1 cellular context compared by ENCODE assay signal in the genomic region with DNA sequence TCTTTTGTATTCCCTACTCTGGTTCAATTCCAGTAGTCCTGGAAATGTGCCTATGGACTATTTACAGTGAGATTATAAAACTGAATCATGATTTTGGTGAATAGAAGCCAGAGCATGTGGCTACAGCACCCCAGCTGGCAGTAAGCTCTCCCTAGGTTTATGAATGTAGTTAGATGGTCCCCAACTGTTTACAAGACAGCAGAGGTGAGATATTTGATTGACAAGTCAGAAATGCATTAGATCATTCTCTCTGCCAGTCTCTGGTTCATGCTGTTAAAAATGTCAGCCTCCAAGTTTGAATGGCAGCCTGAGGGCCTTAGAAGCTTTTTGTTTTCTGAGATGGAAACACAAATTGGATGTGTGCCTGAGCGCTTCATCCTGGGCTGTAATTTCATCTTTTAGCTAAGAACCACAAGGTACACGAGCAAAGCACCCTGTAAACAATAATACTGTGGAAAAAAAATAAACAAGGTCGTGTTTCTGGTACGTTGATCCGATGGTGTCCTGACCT.
A peak's percentile ranks its signal among the peaks of the same experiment; 100 is the strongest.
TF ChIP-seq lines count a peak whose summit lies in the region.

No MANE protein-coding gene starts in this region.

TF ChIP-seq in K562, 482 proteins besides CTCF, POLR2A, EP300 and RAD21 (continued from another document):
- TF ChIP-seq, protein P1, sequence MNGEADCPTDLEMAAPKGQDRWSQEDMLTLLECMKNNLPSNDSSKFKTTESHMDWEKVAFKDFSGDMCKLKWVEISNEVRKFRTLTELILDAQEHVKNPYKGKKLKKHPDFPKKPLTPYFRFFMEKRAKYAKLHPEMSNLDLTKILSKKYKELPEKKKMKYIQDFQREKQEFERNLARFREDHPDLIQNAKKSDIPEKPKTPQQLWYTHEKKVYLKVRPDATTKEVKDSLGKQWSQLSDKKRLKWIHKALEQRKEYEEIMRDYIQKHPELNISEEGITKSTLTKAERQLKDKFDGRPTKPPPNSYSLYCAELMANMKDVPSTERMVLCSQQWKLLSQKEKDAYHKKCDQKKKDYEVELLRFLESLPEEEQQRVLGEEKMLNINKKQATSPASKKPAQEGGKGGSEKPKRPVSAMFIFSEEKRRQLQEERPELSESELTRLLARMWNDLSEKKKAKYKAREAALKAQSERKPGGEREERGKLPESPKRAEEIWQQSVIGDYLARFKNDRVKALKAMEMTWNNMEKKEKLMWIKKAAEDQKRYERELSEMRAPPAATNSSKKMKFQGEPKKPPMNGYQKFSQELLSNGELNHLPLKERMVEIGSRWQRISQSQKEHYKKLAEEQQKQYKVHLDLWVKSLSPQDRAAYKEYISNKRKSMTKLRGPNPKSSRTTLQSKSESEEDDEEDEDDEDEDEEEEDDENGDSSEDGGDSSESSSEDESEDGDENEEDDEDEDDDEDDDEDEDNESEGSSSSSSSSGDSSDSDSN (IDR thresholded peaks at IDR 0.05; ENCODE audit: borderline replicate concordance in 1 of 2, low read depth in 2 of 2, low read length in 2 of 2) = no peak
- TF ChIP-seq, protein P2, sequence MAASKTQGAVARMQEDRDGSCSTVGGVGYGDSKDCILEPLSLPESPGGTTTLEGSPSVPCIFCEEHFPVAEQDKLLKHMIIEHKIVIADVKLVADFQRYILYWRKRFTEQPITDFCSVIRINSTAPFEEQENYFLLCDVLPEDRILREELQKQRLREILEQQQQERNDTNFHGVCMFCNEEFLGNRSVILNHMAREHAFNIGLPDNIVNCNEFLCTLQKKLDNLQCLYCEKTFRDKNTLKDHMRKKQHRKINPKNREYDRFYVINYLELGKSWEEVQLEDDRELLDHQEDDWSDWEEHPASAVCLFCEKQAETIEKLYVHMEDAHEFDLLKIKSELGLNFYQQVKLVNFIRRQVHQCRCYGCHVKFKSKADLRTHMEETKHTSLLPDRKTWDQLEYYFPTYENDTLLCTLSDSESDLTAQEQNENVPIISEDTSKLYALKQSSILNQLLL (CRISPR knock-in tag; IDR thresholded peaks at IDR 0.05; ENCODE audit: borderline replicate concordance) = no peak
- TF ChIP-seq, protein P3, sequence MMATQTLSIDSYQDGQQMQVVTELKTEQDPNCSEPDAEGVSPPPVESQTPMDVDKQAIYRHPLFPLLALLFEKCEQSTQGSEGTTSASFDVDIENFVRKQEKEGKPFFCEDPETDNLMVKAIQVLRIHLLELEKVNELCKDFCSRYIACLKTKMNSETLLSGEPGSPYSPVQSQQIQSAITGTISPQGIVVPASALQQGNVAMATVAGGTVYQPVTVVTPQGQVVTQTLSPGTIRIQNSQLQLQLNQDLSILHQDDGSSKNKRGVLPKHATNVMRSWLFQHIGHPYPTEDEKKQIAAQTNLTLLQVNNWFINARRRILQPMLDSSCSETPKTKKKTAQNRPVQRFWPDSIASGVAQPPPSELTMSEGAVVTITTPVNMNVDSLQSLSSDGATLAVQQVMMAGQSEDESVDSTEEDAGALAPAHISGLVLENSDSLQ (IDR thresholded peaks at IDR 0.05) = peak; percentile 37; the same call in 1 of the 2 replicates
- TF ChIP-seq, protein P4, sequence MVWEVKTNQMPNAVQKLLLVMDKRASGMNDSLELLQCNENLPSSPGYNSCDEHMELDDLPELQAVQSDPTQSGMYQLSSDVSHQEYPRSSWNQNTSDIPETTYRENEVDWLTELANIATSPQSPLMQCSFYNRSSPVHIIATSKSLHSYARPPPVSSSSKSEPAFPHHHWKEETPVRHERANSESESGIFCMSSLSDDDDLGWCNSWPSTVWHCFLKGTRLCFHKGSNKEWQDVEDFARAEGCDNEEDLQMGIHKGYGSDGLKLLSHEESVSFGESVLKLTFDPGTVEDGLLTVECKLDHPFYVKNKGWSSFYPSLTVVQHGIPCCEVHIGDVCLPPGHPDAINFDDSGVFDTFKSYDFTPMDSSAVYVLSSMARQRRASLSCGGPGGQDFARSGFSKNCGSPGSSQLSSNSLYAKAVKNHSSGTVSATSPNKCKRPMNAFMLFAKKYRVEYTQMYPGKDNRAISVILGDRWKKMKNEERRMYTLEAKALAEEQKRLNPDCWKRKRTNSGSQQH (CRISPR knock-in tag; IDR thresholded peaks at IDR 0.05) = no peak
